28 cellular contexts compared by ENCODE assay signal in genomic region chr6:167154291-167154690, GRCh38. TPM values are rescaled to one million over a fixed set of nuclear protein-coding genes. Genes with fewer than 3 reads are reported as not detected.
"Had no signal": no experiment of that assay in that cellular context is flagged by ENCODE, and none has a peak within 500 bp of the region (broad histone marks: within the 10 kb centered on the region; RNA-seq: fewer than 3 reads in every experiment).

No MANE protein-coding gene starts in this region.

- H3K27ac ChIP-seq: coronary artery, gastrocnemius medialis, pancreas, psoas muscle had no signal

- H3K4me3 Mint-ChIP-seq: mesothelial cell of epicardium, neural crest cell had no signal

- H3K27me3 ChIP-seq: pancreas had no signal

- H3K9me3 ChIP-seq: gastrocnemius medialis, pancreas, psoas muscle had no signal

- H3K36me3 ChIP-seq: gastrocnemius medialis, pancreas had no signal

- DNase-seq: activated CD8-positive, alpha-beta memory T cell treated with anti-CD3 and anti-CD28 coated beads, Interleukin-2, amount 10 ng/mL, durations not matched to agents 7 days and 5 days; activated CD8-positive, alpha-beta T cell treated with anti-CD3 and anti-CD28 coated beads, Interleukin-2, amount 10 ng/mL, durations not matched to agents 7 days and 5 days; activated naive CD4-positive, alpha-beta T cell; activated T-cell treated with anti-CD3 and anti-CD28 coated beads, Interleukin-2, amount 50 U/mL, for 72 hours; dorsolateral prefrontal cortex; effector memory CD4-positive, alpha-beta T cell; erythroblast; gastrocnemius medialis; glutamatergic neuron; mammary epithelial cell; naive thymus-derived CD8-positive, alpha-beta T cell; psoas muscle; stimulated activated CD4-positive, alpha-beta T cell treated with anti-CD3 and anti-CD28 coated beads, Interleukin-15, amount 100 ng/mL, for 24 hours; stimulated activated CD4-positive, alpha-beta T cell treated with anti-CD3 and anti-CD28 coated beads, Interleukin-2, amount 100 ng/mL, for 24 hours; stimulated activated naive CD4-positive, alpha-beta T cell treated with Interleukin-2 at 50 U/mL for 16 hours; SW 1271; T-helper 2 cell; trophoblast cell had no signal

- H3K9me3 Mint-ChIP-seq: activated naive CD4-positive, alpha-beta T cell treated with anti-CD3 and anti-CD28 coated beads, Interleukin-2, amount 50 U/mL, for 72 hours; naive thymus-derived CD8-positive, alpha-beta T cell; neural crest cell had no signal

- H3K4me3 ChIP-seq: gastrocnemius medialis, pancreas, psoas muscle had no signal

- H3K27ac Mint-ChIP-seq: activated CD8-positive, alpha-beta memory T cell treated with anti-CD3 and anti-CD28 coated beads, Interleukin-2, amount 10 ng/mL, durations not matched to agents 7 days and 5 days; activated CD8-positive, alpha-beta T cell treated with anti-CD3 and anti-CD28 coated beads, Interleukin-2, amount 10 ng/mL, durations not matched to agents 7 days and 5 days; activated naive CD4-positive, alpha-beta T cell treated with anti-CD3 and anti-CD28 coated beads, Interleukin-2, amount 50 U/mL, for 72 hours; mesothelial cell of epicardium had no signal

- H3K36me3 Mint-ChIP-seq: activated naive CD4-positive, alpha-beta T cell treated with anti-CD3 and anti-CD28 coated beads, Interleukin-2, amount 50 U/mL, for 72 hours; mesothelial cell of epicardium; naive thymus-derived CD8-positive, alpha-beta T cell had no signal

- H3K4me1 ChIP-seq: gastrocnemius medialis, pancreas, psoas muscle had no signal

- ATAC-seq: activated CD8-positive, alpha-beta T cell treated with anti-CD3 and anti-CD28 coated beads, Interleukin-2, amount 10 ng/mL, durations not matched to agents 7 days and 5 days; gastrocnemius medialis; naive thymus-derived CD8-positive, alpha-beta T cell; psoas muscle had no signal

RNA-seq across cellular contexts. Expression of gene GPR31, which starts 3.5 kb away (rescaled TPM):
- total RNA-seq: activated CD8-positive, alpha-beta memory T cell treated with anti-CD3 and anti-CD28 coated beads, Interleukin-2, amount 10 ng/mL, durations not matched to agents 7 days and 5 days; activated CD8-positive, alpha-beta T cell treated with anti-CD3 and anti-CD28 coated beads, Interleukin-2, amount 10 ng/mL, durations not matched to agents 7 days and 5 days; activated naive CD4-positive, alpha-beta T cell treated with anti-CD3 and anti-CD28 coated beads, Interleukin-2, amount 50 U/mL, for 72 hours; activated T-cell treated with anti-CD3 and anti-CD28 coated beads, Interleukin-2, amount 50 U/mL, for 72 hours; bronchial epithelial cell; cerebellum; dorsolateral prefrontal cortex; gastrocnemius medialis; liver; mammary epithelial cell; mesothelial cell of epicardium; naive thymus-derived CD8-positive, alpha-beta T cell; neural crest cell; pancreas; psoas muscle; smooth muscle cell; temporal lobe had no signal
- polyA plus RNA-seq: liver; mammary epithelial cell; naive thymus-derived CD8-positive, alpha-beta T cell; pancreas; psoas muscle; smooth muscle cell had no signal

RNA-seq across cellular contexts. Expression of gene CCR6, which starts 31.4 kb away (rescaled TPM):
- total RNA-seq: activated naive CD4-positive, alpha-beta T cell treated with anti-CD3 and anti-CD28 coated beads, Interleukin-2, amount 50 U/mL, for 72 hours; bronchial epithelial cell; cerebellum; gastrocnemius medialis; mammary epithelial cell; mesothelial cell of epicardium; neural crest cell; psoas muscle; smooth muscle cell; temporal lobe had no signal
- polyA plus RNA-seq: mammary epithelial cell, smooth muscle cell had no signal
